Comparison of ENCODE assay signal across 8 cellular contexts in genomic region chr12:51217968-51218606, GRCh38. TPM values are rescaled to one million over a fixed set of nuclear protein-coding genes. Genes with fewer than 3 reads are reported as not detected.
DNase-seq lines count a peak whose midpoint lies in the region; ATAC-seq lines count a peak whose summit lies in the region.

Gene POU6F1, minus strand, starts transcription at chr12:51218062. Its CDS starts 11,226 bp downstream, at chr12:51206836.

- peak; percentile 69 for ATAC-seq in GM21786 (IDR thresholded peaks at IDR 0.05; ENCODE audit: unreplicated experiment)

- no peaks in the 10 kb centered on the region for H3K79me2 ChIP-seq in Karpas-422 (ENCODE audit: low read length)

- CTCF ChIA-PET in activated naive CD4-positive, alpha-beta T cell treated with anti-CD3 and anti-CD28 coated beads, Interleukin-2, amount 10 ng/mL, durations not matched to agents 7 days and 5 days (lab: Charles Lee), result interaction anchor here (0.6 to 1.7 kb wide), 13 partner anchors 12 to 196 kb away, joined by 3 to 9 read pairs (median 4); partner anchors contain the start of genes DAZAP2, LETMD1 and SMAGP

- H3K36me3 Mint-ChIP-seq in activated naive CD4-positive, alpha-beta T cell treated with anti-CD3 and anti-CD28 coated beads, Interleukin-2, amount 10 ng/mL, durations not matched to agents 7 days and 5 days, result no peaks in the 10 kb centered on the region

- H3K4me3 Mint-ChIP-seq in activated naive CD4-positive, alpha-beta T cell treated with anti-CD3 and anti-CD28 coated beads, Interleukin-2, amount 10 ng/mL, durations not matched to agents 7 days and 5 days, result peak within 1 kb of the TSS; percentile 82

- H3K9ac ChIP-seq in Karpas-422 (ENCODE audit: low read length), result peak within 1 kb of the TSS; percentile 71

- H3K4me3 ChIP-seq in Karpas-422 (ENCODE audit: low read length), result peak within 1 kb of the TSS; percentile 72

- H3K27me3 ChIP-seq in Karpas-422 (ENCODE audit: low read length), result no peaks in the 10 kb centered on the region

- peak within 1 kb of the TSS; percentile 71 for H3K27ac Mint-ChIP-seq in activated naive CD4-positive, alpha-beta T cell treated with anti-CD3 and anti-CD28 coated beads, Interleukin-2, amount 10 ng/mL, durations not matched to agents 7 days and 5 days

- no peaks in the 10 kb centered on the region for H3K36me3 ChIP-seq in Karpas-422 (ENCODE audit: insufficient read depth, low read length)

- DNase-seq in EL (peak; percentile 79), Karpas-422 (peak; percentile 91), SIG-M5 (lab: John Stamatoyannopoulos, UW) (peak; percentile 5), globus pallidus (ENCODE audit: low spot score) (peak; percentile 85), nucleus accumbens (lab: John Stamatoyannopoulos, UW) (peak in 53 of 56 donors; percentile 11 to 80 (median 64))
- DNase-seq in activated naive CD4-positive, alpha-beta T cell treated with anti-CD3 and anti-CD28 coated beads, Interleukin-2, amount 10 ng/mL, durations not matched to agents 7 days and 5 days, result peak; percentile 76

- H3K4me2 ChIP-seq in Karpas-422 (ENCODE audit: low read depth, low read length, poor library complexity, severe bottlenecking), result peak within 1 kb of the TSS; percentile 85

- peaks cover 9% of the 10 kb centered on the region for H3K27me3 Mint-ChIP-seq in activated naive CD4-positive, alpha-beta T cell treated with anti-CD3 and anti-CD28 coated beads, Interleukin-2, amount 10 ng/mL, durations not matched to agents 7 days and 5 days

- peak within 1 kb of the TSS; percentile 86 for H2AFZ ChIP-seq in Karpas-422 (ENCODE audit: low read length)

- H3K9me3 Mint-ChIP-seq in activated naive CD4-positive, alpha-beta T cell treated with anti-CD3 and anti-CD28 coated beads, Interleukin-2, amount 10 ng/mL, durations not matched to agents 7 days and 5 days, result no peaks in the 10 kb centered on the region

- H3K9me2 ChIP-seq in Karpas-422 (replicated peaks; ENCODE audit: insufficient read depth, low read length), result no peaks in the 10 kb centered on the region

- H3K27ac ChIP-seq in Karpas-422 (ENCODE audit: low read length) (no peak within 1 kb of the TSS), temporal lobe (ENCODE audit: low read depth, low read length) (peak within 1 kb of the TSS; percentile 89)

- no peaks in the 10 kb centered on the region for H3K9me3 ChIP-seq in Karpas-422 (ENCODE audit: low read length)

- peaks cover 16% of the 10 kb centered on the region for H3K4me1 Mint-ChIP-seq in activated naive CD4-positive, alpha-beta T cell treated with anti-CD3 and anti-CD28 coated beads, Interleukin-2, amount 10 ng/mL, durations not matched to agents 7 days and 5 days

- H4K20me1 ChIP-seq in Karpas-422 (ENCODE audit: insufficient read depth, low read depth, low read length), result no peaks in the 10 kb centered on the region

- peaks cover 12% of the 10 kb centered on the region for H3K4me1 ChIP-seq in Karpas-422 (ENCODE audit: low read length)

RNA-seq across cellular contexts. Expression of gene POU6F1, which starts in this region (rescaled TPM):
- 1.6 and 3.2 TPM in 2 replicates for total RNA-seq in Karpas-422 (2014; rRNA removed; shearing (Covaris generic); ENCODE audit: low replicate concordance)
- total RNA-seq in temporal lobe, result 11.3 TPM

Comparison
In these comparisons a context has a peak if more than half of its experiments do, and no peak if none do; other contexts are left out.
1. DNase-seq: peak in every context shown above with its lines; median percentile 91 in Karpas-422; 85 in globus pallidus; 79 in EL; 76 in activated naive CD4-positive, alpha-beta T cell treated with anti-CD3 and anti-CD28 coated beads, Interleukin-2, amount 10 ng/mL, durations not matched to agents 7 days and 5 days; 64 in nucleus accumbens; 5 in SIG-M5.